In genomic region chr20:45404438-45404837, GRCh38 we compare ENCODE assay signal across 17 cellular contexts. TPM values are rescaled to one million over a fixed set of nuclear protein-coding genes. Genes with fewer than 3 reads are reported as not detected.
A peak's percentile ranks its signal among the peaks of the same experiment; 100 is the strongest.
DNase-seq lines count a peak whose midpoint lies in the region; ATAC-seq and TF ChIP-seq lines count a peak whose summit lies in the region.
"Had no signal": no experiment of that assay in that cellular context is flagged by ENCODE, and none has a peak within 500 bp of the region (broad histone marks: within the 10 kb centered on the region; RNA-seq: fewer than 3 reads in every experiment).

No MANE protein-coding gene starts in this region.

- H3K4me3 ChIP-seq in CD4-positive, CD25-positive, alpha-beta regulatory T cell (ENCODE audit: low read depth, low read length), result no peak overlapping the region
- H3K4me3 ChIP-seq: K562 had no signal

- H3K27ac Mint-ChIP-seq in CD4-positive, CD25-positive, alpha-beta regulatory T cell, result peak overlapping the region; percentile 32 to 86 (median 78)
- H3K27ac Mint-ChIP-seq in Calu3 (ENCODE audit: unreplicated experiment) (peak overlapping the region; percentile 72), endothelial cell (ENCODE audit: unreplicated experiment) (no peak overlapping the region)

- H3K27me3 Mint-ChIP-seq in CD4-positive, CD25-positive, alpha-beta regulatory T cell, result no peaks in the 10 kb centered on the region
- no peaks in the 10 kb centered on the region for H3K27me3 Mint-ChIP-seq in Calu3 (ENCODE audit: unreplicated experiment)
- peaks cover 26% of the 10 kb centered on the region for H3K27me3 Mint-ChIP-seq in endothelial cell (ENCODE audit: unreplicated experiment)

- H3K27me3 ChIP-seq in CD4-positive, CD25-positive, alpha-beta regulatory T cell (ENCODE audit: control insufficient read depth, insufficient read depth, low read length), result no peaks in the 10 kb centered on the region

- H3K4me1 ChIP-seq in CD4-positive, CD25-positive, alpha-beta regulatory T cell (ENCODE audit: control insufficient read depth, insufficient read depth, low read length, poor library complexity, severe bottlenecking), result peaks cover 23% of the 10 kb centered on the region

- peaks cover 8 to 15% of the 10 kb centered on the region in 2 experiments for H3K9me3 ChIP-seq in CD4-positive, CD25-positive, alpha-beta regulatory T cell (ENCODE audit: control insufficient read depth in 2 of 2, low read length in 2 of 2)

- H3K9me3 Mint-ChIP-seq in CD4-positive, CD25-positive, alpha-beta regulatory T cell, result peaks cover 3 to 22% (median 11%) of the 10 kb centered on the region in 7 donors
- peaks cover 10% of the 10 kb centered on the region for H3K9me3 Mint-ChIP-seq in Calu3 (ENCODE audit: low read depth, unreplicated experiment)
- peaks cover 10% of the 10 kb centered on the region for H3K9me3 Mint-ChIP-seq in endothelial cell (ENCODE audit: unreplicated experiment)

- peaks cover 5% of the 10 kb centered on the region for H3K36me3 Mint-ChIP-seq in CD4-positive, CD25-positive, alpha-beta regulatory T cell
- H3K36me3 Mint-ChIP-seq in Calu3 (ENCODE audit: insufficient read depth, unreplicated experiment) (peaks cover 29% of the 10 kb centered on the region), endothelial cell (ENCODE audit: low read depth, unreplicated experiment) (peaks cover 7% of the 10 kb centered on the region)

- H3K36me3 ChIP-seq in CD4-positive, CD25-positive, alpha-beta regulatory T cell (ENCODE audit: control insufficient read depth, insufficient read depth, low read length), result no peaks in the 10 kb centered on the region

- CTCF ChIA-PET in Calu3 (lab: Charles Lee), result interaction anchor here (1.4 kb wide), 1 partner anchor 31 kb away, joined by 4 read pairs; no protein-coding TSS in a partner anchor

- BruUV-seq in Calu3 (replicated peaks; lab: Mats Ljungman, UMichigan), result no TSS peak

- H3K27ac ChIP-seq in CD4-positive, CD25-positive, alpha-beta regulatory T cell (ENCODE audit: insufficient read depth, low read length, poor library complexity, severe bottlenecking), result no peak overlapping the region
- H3K27ac ChIP-seq: parathyroid adenoma had no signal

- peaks cover 0 to 23% (median 5%) of the 10 kb centered on the region in 4 donors for H3K4me1 Mint-ChIP-seq in CD4-positive, CD25-positive, alpha-beta regulatory T cell
- H3K4me1 Mint-ChIP-seq in Calu3 (ENCODE audit: low read depth, unreplicated experiment) (peaks cover 22% of the 10 kb centered on the region), endothelial cell (ENCODE audit: unreplicated experiment) (peaks cover 2% of the 10 kb centered on the region)

- peak overlapping the region; percentile 80 to 86 (median 82) for H3K4me3 Mint-ChIP-seq in CD4-positive, CD25-positive, alpha-beta regulatory T cell
- H3K4me3 Mint-ChIP-seq in Calu3 (ENCODE audit: low read depth, unreplicated experiment) (peak overlapping the region; percentile 86), endothelial cell (ENCODE audit: unreplicated experiment) (peak overlapping the region; percentile 5)

- TF ChIP-seq CTCF in Calu3 (IDR thresholded peaks at IDR 0.05; ENCODE audit: unreplicated experiment) (no peak), endothelial cell (IDR thresholded peaks at IDR 0.05; ENCODE audit: unreplicated experiment) (no peak)

- intact Hi-C loops in Calu3 (cut with micrococcal nuclease; ENCODE audit: unreplicated experiment), result no loop called here

- DNase-seq in CD4-positive, CD25-positive, alpha-beta regulatory T cell, result no peak
- DNase-seq in Calu3 (no peak), NCI-H82 (lab: John Stamatoyannopoulos, UW) (peak; percentile 54), endothelial cell (ENCODE audit: low spot score) (no peak), NCI-H2196 treated with DMSO at 0.1 percent for 48 hours (lab: John Stamatoyannopoulos, UW; ENCODE audit: unreplicated experiment) (no peak), SIG-M5 treated with dmso at 0.1 percent for 504 hours (lab: John Stamatoyannopoulos, UW; ENCODE audit: unreplicated experiment) (no peak), middle frontal gyrus (ENCODE audit: extremely low spot score, low spot score) (no peak)
- DNase-seq: activated CD4-positive, CD25-positive, alpha-beta regulatory T cell treated with anti-CD3 and anti-CD28 coated beads, Interleukin-2, amount 50 U/mL, for 72 hours; amniotic stem cell; DMS79; NCI-H446 treated with DMSO at 0.1 percent for 48 hours; stimulated activated CD4-positive, alpha-beta T cell treated with anti-CD3 and anti-CD28 coated beads, Interleukin-1b, Interleukin-23, amount 100 ng/mL, for 48 hours had no signal

- no peak for ATAC-seq in CD4-positive, CD25-positive, alpha-beta regulatory T cell (ENCODE audit: low read depth in 2 of 2)
- ATAC-seq in HG03175 (IDR thresholded peaks at IDR 0.05; ENCODE audit: unreplicated experiment), result no peak
- ATAC-seq: K562 had no signal

RNA-seq across cellular contexts. Expression of gene DBNDD2, which starts 3.7 kb away (rescaled TPM):
- 15.1 TPM for total RNA-seq in CD4-positive, CD25-positive, alpha-beta regulatory T cell
- polyA plus RNA-seq in CD4-positive, CD25-positive, alpha-beta regulatory T cell, result 10 to 100 TPM; 19.5 to 23.5 (median 21.7) TPM
- 105 and 113 TPM in 2 replicates for total RNA-seq in Calu3 (2022)
- total RNA-seq in endothelial cell (ENCODE audit: unreplicated experiment), result 2.0 TPM

RNA-seq across cellular contexts. Expression of gene PIGT, which starts 11.5 kb away (rescaled TPM):
- 137 TPM for total RNA-seq in CD4-positive, CD25-positive, alpha-beta regulatory T cell
- 100 to 1,000 TPM in 1 of 4 donors, 10 to 100 TPM in 3; 80.3 to 102 (median 91.7) TPM for polyA plus RNA-seq in CD4-positive, CD25-positive, alpha-beta regulatory T cell
- total RNA-seq in Calu3 (2022), result 192 and 193 TPM in 2 replicates
- 68.6 TPM for total RNA-seq in endothelial cell (ENCODE audit: unreplicated experiment)

RNA-seq across cellular contexts. Expression of gene TP53TG5, which starts 26.3 kb away (rescaled TPM):
- not detected for total RNA-seq in CD4-positive, CD25-positive, alpha-beta regulatory T cell
- under 1 TPM; 0.18 to 0.56 (median 0.23) TPM for polyA plus RNA-seq in CD4-positive, CD25-positive, alpha-beta regulatory T cell
- 0.52 and 0.88 TPM in 2 replicates for total RNA-seq in Calu3 (2022)
- not detected for total RNA-seq in endothelial cell (ENCODE audit: unreplicated experiment)
- total RNA-seq: liver, SK-MEL-5 had no signal
- polyA plus RNA-seq: liver had no signal

RNA-seq across cellular contexts. Expression of gene SYS1, which starts 41.5 kb away (rescaled TPM):
- total RNA-seq in CD4-positive, CD25-positive, alpha-beta regulatory T cell, result 94.2 TPM
- 10 to 100 TPM; 38.4 to 54.3 (median 42.0) TPM for polyA plus RNA-seq in CD4-positive, CD25-positive, alpha-beta regulatory T cell
- 42.1 and 45.5 TPM in 2 replicates for total RNA-seq in Calu3 (2022)
- 20.0 TPM for total RNA-seq in endothelial cell (ENCODE audit: unreplicated experiment)

RNA-seq across cellular contexts. Expression of gene SDC4, which starts 56.2 kb away (rescaled TPM):
- total RNA-seq in CD4-positive, CD25-positive, alpha-beta regulatory T cell, result 8.2 TPM
- polyA plus RNA-seq in CD4-positive, CD25-positive, alpha-beta regulatory T cell, result 1 to 10 TPM; 2.2 to 6.3 (median 3.7) TPM
- total RNA-seq in Calu3 (2022) (238 and 256 TPM in 2 replicates), endothelial cell (ENCODE audit: unreplicated experiment) (7.4 TPM)

Comparison
In these comparisons a context has a peak if more than half of its experiments do, and no peak if none do; other contexts are left out.
1. H3K4me3 Mint-ChIP-seq: peak in every context shown above with its lines; median percentile 86 in Calu3; 82 in CD4-positive, CD25-positive, alpha-beta regulatory T cell; 5 in endothelial cell.